ENCODE assay signal across 1 cellular context in the genomic region with DNA sequence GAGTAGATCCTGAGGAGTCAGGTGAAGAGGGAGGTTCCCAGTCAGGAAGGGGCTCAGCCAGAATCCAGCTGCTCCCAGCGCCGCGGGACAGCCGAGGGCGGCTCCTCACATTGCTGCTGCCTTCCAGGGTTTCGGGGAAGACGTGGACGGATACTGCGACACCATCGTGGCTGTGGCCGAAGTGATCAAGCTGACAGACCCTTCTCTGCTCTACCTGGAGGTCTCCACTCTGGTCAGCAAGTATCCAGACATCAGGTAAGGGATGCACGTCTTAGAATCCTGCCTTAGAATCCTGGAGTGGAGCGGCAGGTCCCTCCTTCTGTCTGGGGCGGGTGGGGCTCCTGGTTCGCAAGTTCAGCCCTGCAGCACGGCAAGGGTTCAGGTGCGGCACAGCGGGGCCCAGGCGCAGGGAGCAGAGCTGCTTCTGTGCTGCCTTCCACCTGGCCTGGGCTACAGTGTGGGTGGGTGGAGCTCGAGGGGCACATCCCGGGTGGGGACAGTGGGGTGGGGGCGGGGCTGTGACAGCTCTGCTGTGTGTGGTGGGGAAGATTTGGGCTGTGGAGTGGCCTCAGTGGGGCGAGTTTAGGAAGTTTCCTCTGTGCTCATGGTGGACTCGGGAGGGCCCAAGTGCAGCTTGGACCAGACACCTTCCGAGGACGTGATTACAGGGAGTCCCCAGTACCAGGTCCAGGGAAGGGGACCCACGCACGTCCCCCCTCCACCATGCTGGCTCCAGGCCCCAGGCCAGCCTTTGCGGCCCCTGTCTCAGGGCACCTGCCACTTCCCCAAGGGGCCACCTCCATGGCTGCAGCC.
TF ChIP-seq lines count a peak whose summit lies in the region.

No MANE protein-coding gene starts in this region.

TF ChIP-seq in HepG2, 621 proteins besides CTCF, POLR2A, EP300 and RAD21:
- TF ChIP-seq HDAC1 (CRISPR knock-in tag; IDR thresholded peaks at IDR 0.05), result no peak
- TF ChIP-seq NR1H2 (CRISPR knock-in tag; IDR thresholded peaks at IDR 0.05; ENCODE audit: borderline replicate concordance, low read depth), result no peak
- no peak for TF ChIP-seq ZNF124 (CRISPR knock-in tag; IDR thresholded peaks at IDR 0.05)
- TF ChIP-seq MTF1 (CRISPR knock-in tag; IDR thresholded peaks at IDR 0.05), result no peak
- TF ChIP-seq, protein P1, sequence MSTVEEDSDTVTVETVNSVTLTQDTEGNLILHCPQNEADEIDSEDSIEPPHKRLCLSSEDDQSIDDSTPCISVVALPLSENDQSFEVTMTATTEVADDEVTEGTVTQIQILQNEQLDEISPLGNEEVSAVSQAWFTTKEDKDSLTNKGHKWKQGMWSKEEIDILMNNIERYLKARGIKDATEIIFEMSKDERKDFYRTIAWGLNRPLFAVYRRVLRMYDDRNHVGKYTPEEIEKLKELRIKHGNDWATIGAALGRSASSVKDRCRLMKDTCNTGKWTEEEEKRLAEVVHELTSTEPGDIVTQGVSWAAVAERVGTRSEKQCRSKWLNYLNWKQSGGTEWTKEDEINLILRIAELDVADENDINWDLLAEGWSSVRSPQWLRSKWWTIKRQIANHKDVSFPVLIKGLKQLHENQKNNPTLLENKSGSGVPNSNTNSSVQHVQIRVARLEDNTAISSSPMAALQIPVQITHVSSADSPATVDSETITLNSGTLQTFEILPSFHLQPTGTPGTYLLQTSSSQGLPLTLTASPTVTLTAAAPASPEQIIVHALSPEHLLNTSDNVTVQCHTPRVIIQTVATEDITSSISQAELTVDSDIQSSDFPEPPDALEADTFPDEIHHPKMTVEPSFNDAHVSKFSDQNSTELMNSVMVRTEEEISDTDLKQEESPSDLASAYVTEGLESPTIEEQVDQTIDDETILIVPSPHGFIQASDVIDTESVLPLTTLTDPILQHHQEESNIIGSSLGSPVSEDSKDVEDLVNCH (CRISPR knock-in tag; IDR thresholded peaks at IDR 0.05), result no peak
- TF ChIP-seq GATA4 (IDR thresholded peaks at IDR 0.05; ENCODE audit: borderline replicate concordance, low read depth), result no peak
- no peak for TF ChIP-seq TAF15 (IDR thresholded peaks at IDR 0.05; ENCODE audit: low read depth, low read length, poor library complexity, severe bottlenecking)
- TF ChIP-seq GLI4 (CRISPR knock-in tag; IDR thresholded peaks at IDR 0.05; ENCODE audit: borderline replicate concordance), result no peak
- no peak for TF ChIP-seq STAT5B (CRISPR knock-in tag; IDR thresholded peaks at IDR 0.05)
- no peak for TF ChIP-seq SMARCC2 (IDR thresholded peaks at IDR 0.05)
- no peak for TF ChIP-seq ZNF180 (CRISPR knock-in tag; IDR thresholded peaks at IDR 0.05; ENCODE audit: borderline replicate concordance, low read depth)
- TF ChIP-seq, protein P2, sequence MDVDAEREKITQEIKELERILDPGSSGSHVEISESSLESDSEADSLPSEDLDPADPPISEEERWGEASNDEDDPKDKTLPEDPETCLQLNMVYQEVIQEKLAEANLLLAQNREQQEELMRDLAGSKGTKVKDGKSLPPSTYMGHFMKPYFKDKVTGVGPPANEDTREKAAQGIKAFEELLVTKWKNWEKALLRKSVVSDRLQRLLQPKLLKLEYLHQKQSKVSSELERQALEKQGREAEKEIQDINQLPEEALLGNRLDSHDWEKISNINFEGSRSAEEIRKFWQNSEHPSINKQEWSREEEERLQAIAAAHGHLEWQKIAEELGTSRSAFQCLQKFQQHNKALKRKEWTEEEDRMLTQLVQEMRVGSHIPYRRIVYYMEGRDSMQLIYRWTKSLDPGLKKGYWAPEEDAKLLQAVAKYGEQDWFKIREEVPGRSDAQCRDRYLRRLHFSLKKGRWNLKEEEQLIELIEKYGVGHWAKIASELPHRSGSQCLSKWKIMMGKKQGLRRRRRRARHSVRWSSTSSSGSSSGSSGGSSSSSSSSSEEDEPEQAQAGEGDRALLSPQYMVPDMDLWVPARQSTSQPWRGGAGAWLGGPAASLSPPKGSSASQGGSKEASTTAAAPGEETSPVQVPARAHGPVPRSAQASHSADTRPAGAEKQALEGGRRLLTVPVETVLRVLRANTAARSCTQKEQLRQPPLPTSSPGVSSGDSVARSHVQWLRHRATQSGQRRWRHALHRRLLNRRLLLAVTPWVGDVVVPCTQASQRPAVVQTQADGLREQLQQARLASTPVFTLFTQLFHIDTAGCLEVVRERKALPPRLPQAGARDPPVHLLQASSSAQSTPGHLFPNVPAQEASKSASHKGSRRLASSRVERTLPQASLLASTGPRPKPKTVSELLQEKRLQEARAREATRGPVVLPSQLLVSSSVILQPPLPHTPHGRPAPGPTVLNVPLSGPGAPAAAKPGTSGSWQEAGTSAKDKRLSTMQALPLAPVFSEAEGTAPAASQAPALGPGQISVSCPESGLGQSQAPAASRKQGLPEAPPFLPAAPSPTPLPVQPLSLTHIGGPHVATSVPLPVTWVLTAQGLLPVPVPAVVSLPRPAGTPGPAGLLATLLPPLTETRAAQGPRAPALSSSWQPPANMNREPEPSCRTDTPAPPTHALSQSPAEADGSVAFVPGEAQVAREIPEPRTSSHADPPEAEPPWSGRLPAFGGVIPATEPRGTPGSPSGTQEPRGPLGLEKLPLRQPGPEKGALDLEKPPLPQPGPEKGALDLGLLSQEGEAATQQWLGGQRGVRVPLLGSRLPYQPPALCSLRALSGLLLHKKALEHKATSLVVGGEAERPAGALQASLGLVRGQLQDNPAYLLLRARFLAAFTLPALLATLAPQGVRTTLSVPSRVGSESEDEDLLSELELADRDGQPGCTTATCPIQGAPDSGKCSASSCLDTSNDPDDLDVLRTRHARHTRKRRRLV (CRISPR knock-in tag; IDR thresholded peaks at IDR 0.05), result no peak
- TF ChIP-seq, protein P3, sequence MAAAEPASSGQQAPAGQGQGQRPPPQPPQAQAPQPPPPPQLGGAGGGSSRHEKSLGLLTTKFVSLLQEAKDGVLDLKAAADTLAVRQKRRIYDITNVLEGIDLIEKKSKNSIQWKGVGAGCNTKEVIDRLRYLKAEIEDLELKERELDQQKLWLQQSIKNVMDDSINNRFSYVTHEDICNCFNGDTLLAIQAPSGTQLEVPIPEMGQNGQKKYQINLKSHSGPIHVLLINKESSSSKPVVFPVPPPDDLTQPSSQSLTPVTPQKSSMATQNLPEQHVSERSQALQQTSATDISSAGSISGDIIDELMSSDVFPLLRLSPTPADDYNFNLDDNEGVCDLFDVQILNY (CRISPR knock-in tag; conservative IDR thresholded peaks at IDR 0.05), result no peak
- TF ChIP-seq, protein P4, sequence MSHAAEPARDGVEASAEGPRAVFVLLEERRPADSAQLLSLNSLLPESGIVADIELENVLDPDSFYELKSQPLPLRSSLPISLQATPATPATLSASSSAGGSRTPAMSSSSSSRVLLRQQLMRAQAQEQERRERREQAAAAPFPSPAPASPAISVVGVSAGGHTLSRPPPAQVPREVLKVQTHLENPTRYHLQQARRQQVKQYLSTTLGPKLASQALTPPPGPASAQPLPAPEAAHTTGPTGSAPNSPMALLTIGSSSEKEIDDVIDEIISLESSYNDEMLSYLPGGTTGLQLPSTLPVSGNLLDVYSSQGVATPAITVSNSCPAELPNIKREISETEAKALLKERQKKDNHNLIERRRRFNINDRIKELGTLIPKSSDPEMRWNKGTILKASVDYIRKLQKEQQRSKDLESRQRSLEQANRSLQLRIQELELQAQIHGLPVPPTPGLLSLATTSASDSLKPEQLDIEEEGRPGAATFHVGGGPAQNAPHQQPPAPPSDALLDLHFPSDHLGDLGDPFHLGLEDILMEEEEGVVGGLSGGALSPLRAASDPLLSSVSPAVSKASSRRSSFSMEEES (CRISPR knock-in tag; IDR thresholded peaks at IDR 0.05), result no peak
- TF ChIP-seq, protein P5, sequence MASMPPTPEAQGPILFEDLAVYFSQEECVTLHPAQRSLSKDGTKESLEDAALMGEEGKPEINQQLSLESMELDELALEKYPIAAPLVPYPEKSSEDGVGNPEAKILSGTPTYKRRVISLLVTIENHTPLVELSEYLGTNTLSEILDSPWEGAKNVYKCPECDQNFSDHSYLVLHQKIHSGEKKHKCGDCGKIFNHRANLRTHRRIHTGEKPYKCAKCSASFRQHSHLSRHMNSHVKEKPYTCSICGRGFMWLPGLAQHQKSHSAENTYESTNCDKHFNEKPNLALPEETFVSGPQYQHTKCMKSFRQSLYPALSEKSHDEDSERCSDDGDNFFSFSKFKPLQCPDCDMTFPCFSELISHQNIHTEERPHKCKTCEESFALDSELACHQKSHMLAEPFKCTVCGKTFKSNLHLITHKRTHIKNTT (CRISPR knock-in tag; IDR thresholded peaks at IDR 0.05), result no peak
- TF ChIP-seq ELF3 (CRISPR knock-in tag; IDR thresholded peaks at IDR 0.05), result no peak
- TF ChIP-seq SOX13 (IDR thresholded peaks at IDR 0.05), result no peak
- TF ChIP-seq SOX13 (CRISPR knock-in tag; conservative IDR thresholded peaks at IDR 0.05 in 1 of 2, IDR thresholded peaks at IDR 0.05 in 1 of 2), result no peak
- TF ChIP-seq, protein P6, sequence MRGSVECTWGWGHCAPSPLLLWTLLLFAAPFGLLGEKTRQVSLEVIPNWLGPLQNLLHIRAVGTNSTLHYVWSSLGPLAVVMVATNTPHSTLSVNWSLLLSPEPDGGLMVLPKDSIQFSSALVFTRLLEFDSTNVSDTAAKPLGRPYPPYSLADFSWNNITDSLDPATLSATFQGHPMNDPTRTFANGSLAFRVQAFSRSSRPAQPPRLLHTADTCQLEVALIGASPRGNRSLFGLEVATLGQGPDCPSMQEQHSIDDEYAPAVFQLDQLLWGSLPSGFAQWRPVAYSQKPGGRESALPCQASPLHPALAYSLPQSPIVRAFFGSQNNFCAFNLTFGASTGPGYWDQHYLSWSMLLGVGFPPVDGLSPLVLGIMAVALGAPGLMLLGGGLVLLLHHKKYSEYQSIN (CRISPR knock-in tag; IDR thresholded peaks at IDR 0.05; ENCODE audit: borderline replicate concordance), result no peak
- no peak for TF ChIP-seq TCF12 (IDR thresholded peaks at IDR 0.05)
- no peak for TF ChIP-seq TCF12 (CRISPR knock-in tag; IDR thresholded peaks at IDR 0.05)
- no peak for TF ChIP-seq PAX8 (CRISPR knock-in tag; IDR thresholded peaks at IDR 0.05; ENCODE audit: borderline replicate concordance)
